14 cellular contexts compared by ENCODE assay signal in genomic region chr5:38796000-38796738, GRCh38. TPM values are rescaled to one million over a fixed set of nuclear protein-coding genes. Genes with fewer than 3 reads are reported as not detected.
DNase-seq lines count a peak whose midpoint lies in the region; ATAC-seq and TF ChIP-seq lines count a peak whose summit lies in the region.
"Had no signal": no experiment of that assay in that cellular context is flagged by ENCODE, and none has a peak within 500 bp of the region (broad histone marks: within the 10 kb centered on the region; RNA-seq: fewer than 3 reads in every experiment).

No MANE protein-coding gene starts in this region.

- no peaks in the 10 kb centered on the region for H3K9me3 Mint-ChIP-seq in CD14-positive monocyte
- no peaks in the 10 kb centered on the region for H3K9me3 Mint-ChIP-seq in activated CD4-positive, alpha-beta memory T cell treated with anti-CD3 and anti-CD28 coated beads, Interleukin-2, amount 10 ng/mL, durations not matched to agents 7 days and 5 days
- H3K9me3 Mint-ChIP-seq: activated B cell treated with CpG ODN at 0.5 μM for 24 hours; activated T-cell treated with anti-CD3 and anti-CD28 coated beads, Interleukin-2, amount 50 U/mL, for 4 hours had no signal

- H3K4me3 Mint-ChIP-seq in CD14-positive monocyte: no peak overlapping the region
- no peak overlapping the region for H3K4me3 Mint-ChIP-seq in activated CD4-positive, alpha-beta memory T cell treated with anti-CD3 and anti-CD28 coated beads, Interleukin-2, amount 10 ng/mL, durations not matched to agents 7 days and 5 days
- H3K4me3 Mint-ChIP-seq: activated B cell treated with CpG ODN at 0.5 μM for 24 hours; activated T-cell treated with anti-CD3 and anti-CD28 coated beads, Interleukin-2, amount 50 U/mL, for 4 hours had no signal

- TF ChIP-seq POLR2A in sigmoid colon (IDR thresholded peaks at IDR 0.05): no peak

- POLR2A ChIA-PET in activated CD4-positive, alpha-beta memory T cell treated with anti-CD3 and anti-CD28 coated beads, Interleukin-2, amount 10 ng/mL, durations not matched to agents 7 days and 5 days (lab: Charles Lee): no interaction called here

- no peaks in the 10 kb centered on the region for H3K9me3 ChIP-seq in left ventricle myocardium inferior (replicated peaks)
- H3K9me3 ChIP-seq in sigmoid colon: no peaks in the 10 kb centered on the region
- H3K9me3 ChIP-seq: thoracic aorta had no signal

- 69 to 71% methylated on average over 6 of the region's 6 CpGs for WGBS in sigmoid colon, 2 donors

- intact Hi-C loops in Right ventricle myocardium inferior (cut with DNase I) (no loop called here), cardiac septum (cut with DNase I) (no loop called here), left ventricle myocardium inferior (cut with micrococcal nuclease) (no loop called here), sigmoid colon (cut with DNase I) (no loop called here), CD14-positive monocyte (cut with micrococcal nuclease) (no loop called here)

- H3K36me3 ChIP-seq in left ventricle myocardium inferior (no peaks in the 10 kb centered on the region), sigmoid colon (no peaks in the 10 kb centered on the region)
- H3K36me3 ChIP-seq: thoracic aorta had no signal

- H3K27me3 Mint-ChIP-seq in CD14-positive monocyte (ENCODE audit: low read depth in 3 of 3): peaks cover 3 to 14% (median 9%) of the 10 kb centered on the region in 3 donors
- peaks cover 15% of the 10 kb centered on the region for H3K27me3 Mint-ChIP-seq in activated CD4-positive, alpha-beta memory T cell treated with anti-CD3 and anti-CD28 coated beads, Interleukin-2, amount 10 ng/mL, durations not matched to agents 7 days and 5 days

- H3K4me1 Mint-ChIP-seq in CD14-positive monocyte: no peaks in the 10 kb centered on the region
- no peaks in the 10 kb centered on the region for H3K4me1 Mint-ChIP-seq in activated CD4-positive, alpha-beta memory T cell treated with anti-CD3 and anti-CD28 coated beads, Interleukin-2, amount 10 ng/mL, durations not matched to agents 7 days and 5 days
- H3K4me1 Mint-ChIP-seq: activated B cell treated with CpG ODN at 0.5 μM for 24 hours had no signal

- H3K27me3 ChIP-seq in left ventricle myocardium inferior (ENCODE audit: low read depth) (no peaks in the 10 kb centered on the region), sigmoid colon (no peaks in the 10 kb centered on the region)

- peak; percentile 78 for DNase-seq in Right ventricle myocardium inferior (ENCODE audit: missing footprints)
- no peak for DNase-seq in cardiac septum (ENCODE audit: low spot score)
- DNase-seq in left ventricle myocardium inferior: peak; percentile 70
- peak; percentile 92 for DNase-seq in sigmoid colon
- DNase-seq in CD14-positive monocyte (ENCODE audit: low spot score): no peak
- DNase-seq in activated CD4-positive, alpha-beta memory T cell treated with anti-CD3 and anti-CD28 coated beads, Interleukin-2, amount 10 ng/mL, durations not matched to agents 7 days and 5 days: no peak
- no peak for DNase-seq in DMS79 (lab: John Stamatoyannopoulos, UW)
- DNase-seq: activated B cell treated with CpG ODN at 0.5 μM for 24 hours; activated T-cell treated with anti-CD3 and anti-CD28 coated beads, Interleukin-2, amount 50 U/mL, for 4 hours; COR-L47; NCI-H1436 treated with DMSO at 0.1 percent for 48 hours; NCI-H69 had no signal

- H3K36me3 Mint-ChIP-seq in CD14-positive monocyte: no peaks in the 10 kb centered on the region
- H3K36me3 Mint-ChIP-seq in activated CD4-positive, alpha-beta memory T cell treated with anti-CD3 and anti-CD28 coated beads, Interleukin-2, amount 10 ng/mL, durations not matched to agents 7 days and 5 days (ENCODE audit: low read depth): no peaks in the 10 kb centered on the region

- no peak for TF ChIP-seq CTCF in left ventricle myocardium inferior (IDR thresholded peaks at IDR 0.05; ENCODE audit: borderline replicate concordance)
- no peak for TF ChIP-seq CTCF in sigmoid colon (IDR thresholded peaks at IDR 0.05)
- TF ChIP-seq CTCF in CD14-positive monocyte (IDR thresholded peaks at IDR 0.05): no peak

- H3K27ac ChIP-seq in left ventricle myocardium inferior (replicated peaks) (peak overlapping the region; percentile 74), sigmoid colon (peak overlapping the region; percentile 43 to 61 (median 51))

- H3K4me1 ChIP-seq in left ventricle myocardium inferior: peaks cover 44% of the 10 kb centered on the region
- H3K4me1 ChIP-seq in sigmoid colon: peaks cover 0 to 19% (median 3%) of the 10 kb centered on the region in 4 donors

- CTCF ChIA-PET in activated CD4-positive, alpha-beta memory T cell treated with anti-CD3 and anti-CD28 coated beads, Interleukin-2, amount 10 ng/mL, durations not matched to agents 7 days and 5 days (lab: Charles Lee): interaction anchor here (1.0 kb wide), 1 partner anchor 354 kb away, joined by 5 read pairs; no protein-coding TSS in a partner anchor

- peak in 1 of 4 donors; percentile 35 for TF ChIP-seq EP300 in sigmoid colon (IDR thresholded peaks at IDR 0.05)

- no peak overlapping the region for H3K4me3 ChIP-seq in left ventricle myocardium inferior
- H3K4me3 ChIP-seq in sigmoid colon: no peak overlapping the region
- H3K4me3 ChIP-seq: thoracic aorta had no signal

- ATAC-seq in Right ventricle myocardium inferior (peak; percentile 85), GM19397 (IDR thresholded peaks at IDR 0.05; ENCODE audit: unreplicated experiment) (no peak)

- H3K27ac Mint-ChIP-seq in CD14-positive monocyte: no peak overlapping the region
- no peak overlapping the region for H3K27ac Mint-ChIP-seq in activated CD4-positive, alpha-beta memory T cell treated with anti-CD3 and anti-CD28 coated beads, Interleukin-2, amount 10 ng/mL, durations not matched to agents 7 days and 5 days
- H3K27ac Mint-ChIP-seq: activated B cell treated with CpG ODN at 0.5 μM for 24 hours had no signal

RNA-seq across cellular contexts. Expression of gene OSMR, which starts 49.6 kb away (rescaled TPM):
- 14.1 TPM for total RNA-seq in Right ventricle myocardium inferior
- total RNA-seq in cardiac septum: 19.9 TPM
- total RNA-seq in left ventricle myocardium inferior: 11.7 TPM
- 10 to 100 TPM; 18.5 to 65.3 (median 39.0) TPM for total RNA-seq in sigmoid colon
- 10 to 100 TPM in 1 of 3 donors, 1 to 10 TPM in 1, under 1 TPM in 1; 0.60 to 12.4 (median 1.2) TPM for polyA plus RNA-seq in sigmoid colon
- polyA plus RNA-seq in CD14-positive monocyte: not detected
- total RNA-seq in activated CD4-positive, alpha-beta memory T cell treated with anti-CD3 and anti-CD28 coated beads, Interleukin-2, amount 10 ng/mL, durations not matched to agents 7 days and 5 days: not detected

Comparison
In these comparisons a context has a peak if more than half of its experiments do, and no peak if none do; other contexts are left out.
1. DNase-seq: peak in Right ventricle myocardium inferior (single experiment), left ventricle myocardium inferior (single experiment) and sigmoid colon (single experiment); none in cardiac septum (single experiment), CD14-positive monocyte (single experiment), activated CD4-positive, alpha-beta memory T cell treated with anti-CD3 and anti-CD28 coated beads, Interleukin-2, amount 10 ng/mL, durations not matched to agents 7 days and 5 days (single experiment) and DMS79 (single experiment).
2. RNA of gene OSMR, which starts 49.6 kb away (total RNA-seq): 18.5 to 65.3 TPM in sigmoid colon, 19.9 TPM in cardiac septum (single experiment), 14.1 TPM in Right ventricle myocardium inferior (single experiment) and 11.7 TPM in left ventricle myocardium inferior (single experiment); not detected in activated CD4-positive, alpha-beta memory T cell treated with anti-CD3 and anti-CD28 coated beads, Interleukin-2, amount 10 ng/mL, durations not matched to agents 7 days and 5 days; every median in the first group is over 10 times any median in the second.